Comparison of ENCODE assay signal across 8 cellular contexts in the genomic region with DNA sequence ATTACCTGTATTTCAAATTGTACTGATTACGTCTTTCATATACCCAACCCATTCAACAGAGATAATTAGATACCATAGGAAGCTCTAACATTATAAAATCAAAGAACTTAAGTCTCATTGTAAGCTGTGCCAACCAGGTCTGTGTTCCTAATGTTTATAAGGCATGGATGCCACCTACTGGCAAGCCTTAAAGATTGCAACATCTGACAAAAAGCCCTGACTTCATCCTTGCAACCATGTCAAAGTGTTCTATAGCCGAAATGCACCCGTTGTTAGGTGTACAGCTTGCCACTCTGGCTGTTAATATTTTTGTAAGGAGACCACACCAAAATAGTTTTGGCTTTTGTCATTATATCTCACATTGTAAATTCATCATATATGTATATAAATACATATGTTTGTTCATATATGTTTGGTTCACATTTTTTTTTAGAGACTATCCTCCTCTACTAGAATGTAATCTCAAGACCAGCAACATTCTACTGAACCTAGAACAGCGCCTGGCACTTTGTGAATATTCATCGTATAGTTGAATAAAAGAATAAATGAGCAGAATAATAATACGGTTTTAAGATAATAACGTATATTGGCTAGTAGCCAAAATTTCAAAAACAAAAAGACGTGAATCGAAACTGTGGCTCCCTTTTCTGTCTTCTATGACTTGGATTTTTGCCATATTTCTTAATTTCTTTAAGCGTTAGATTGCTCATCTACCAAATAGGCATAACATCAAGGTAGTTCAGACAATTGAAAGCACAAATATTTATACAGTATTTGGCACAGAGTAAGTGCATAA.
DNase-seq lines count a peak whose midpoint lies in the region; ATAC-seq and TF ChIP-seq lines count a peak whose summit lies in the region.

No MANE protein-coding gene starts in this region.

- ATAC-seq in HG02642 (IDR thresholded peaks at IDR 0.05; ENCODE audit: poor library complexity, unreplicated experiment): peak; percentile 96

- DNase-seq in AG09309 (ENCODE audit: low read depth): peak; percentile 67
- DNase-seq in GM13976 (ENCODE audit: low spot score): peak; percentile 66
- peak; percentile 74 for DNase-seq in NB4 (ENCODE audit: low read depth)
- peak; percentile 76 for DNase-seq in SHP77 treated with DMSO at 0.1 percent for 48 hours (lab: John Stamatoyannopoulos, UW)
- DNase-seq in T47D (ENCODE audit: low read depth in 1 of 2, low spot score in 1 of 2): peak; percentile 72 to 97
- DNase-seq in islet precursor cell: peak; percentile 69
- DNase-seq in stimulated activated CD8-positive, alpha-beta memory T cell treated with anti-CD3 and anti-CD28 coated beads, Interleukin-4, amount 100 ng/mL, for 24 hours (ENCODE audit: low read depth): peak; percentile 1

- peak; percentile 80 for TF ChIP-seq CTCF in AG09309 (IDR thresholded peaks at IDR 0.05; ENCODE audit: control insufficient read depth, insufficient read depth, low read depth, low read length, missing control alignments)
- TF ChIP-seq CTCF in GM13976 (IDR thresholded peaks at IDR 0.05; ENCODE audit: borderline replicate concordance, control extremely low read depth, extremely low read depth, insufficient read depth, missing control alignments): peak; percentile 69
- peak; percentile 69 for TF ChIP-seq CTCF in NB4 (IDR thresholded peaks at IDR 0.05; ENCODE audit: low read depth, low read length)

- in situ Hi-C loops in GM13976 (cut with MboI; ENCODE audit: low sequenced_read_pairs, unreplicated experiment) (no loop called here), T47D (cut with HindIII; ENCODE audit: low pct_unique_long_range_greater_than_20kb, low sequenced_read_pairs) (no loop called here)

- H3K4me3 ChIP-seq in AG09309 (ENCODE audit: control insufficient read depth, low read depth, low read length) (no peak overlapping the region), NB4 (ENCODE audit: low read depth, low read length) (no peak overlapping the region)

- no peak for TF ChIP-seq POLR2A in NB4 (IDR thresholded peaks at IDR 0.05; ENCODE audit: extremely low read depth, insufficient read length)

Comparison
In these comparisons a context has a peak if more than half of its experiments do, and no peak if none do; other contexts are left out.
1. DNase-seq: peak in every context shown above with its lines; median percentile 84 in T47D; 76 in SHP77 treated with DMSO at 0.1 percent for 48 hours; 74 in NB4; 69 in islet precursor cell; 67 in AG09309; 66 in GM13976; 1 in stimulated activated CD8-positive, alpha-beta memory T cell treated with anti-CD3 and anti-CD28 coated beads, Interleukin-4, amount 100 ng/mL, for 24 hours.